Comparison of ENCODE assay signal across 12 cellular contexts in the genomic region with DNA sequence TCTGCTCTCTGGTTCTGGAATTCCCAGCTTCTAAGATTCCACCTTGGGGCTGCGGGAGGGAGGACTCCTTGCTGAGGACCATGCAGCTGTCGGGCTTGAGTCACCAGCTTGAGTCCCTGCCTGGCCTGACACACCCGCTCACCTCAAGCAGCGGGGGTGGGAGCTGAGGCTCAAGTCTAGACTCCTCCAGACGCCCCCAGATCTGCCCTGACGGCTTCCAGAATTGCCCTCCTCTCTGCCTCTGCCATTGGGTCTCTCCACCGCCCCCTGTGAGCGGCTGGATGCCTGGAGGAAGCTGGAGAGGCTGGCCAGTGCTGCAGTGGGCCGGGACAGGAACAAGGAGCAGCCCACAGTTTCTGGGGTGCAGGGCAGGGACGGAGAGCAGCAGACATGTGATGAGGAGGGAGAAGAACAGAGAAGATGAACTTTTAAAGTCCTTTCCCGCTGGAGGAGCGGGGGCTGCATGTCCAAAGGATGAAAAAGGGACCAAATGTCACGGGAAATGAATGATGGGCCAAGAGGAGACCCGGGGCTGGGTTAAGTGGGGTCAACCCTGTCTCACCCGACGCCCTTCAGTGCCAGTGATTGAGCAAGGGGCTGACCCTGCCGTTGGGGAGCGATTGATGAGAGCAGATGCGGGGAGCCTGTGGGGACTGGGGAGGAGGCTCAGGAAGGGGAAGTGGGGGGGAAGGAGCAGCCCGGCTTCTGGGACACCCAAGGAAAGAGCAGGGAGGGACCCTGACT. TPM values are rescaled to one million over a fixed set of nuclear protein-coding genes. Genes with fewer than 3 reads are reported as not detected.
DNase-seq lines count a peak whose midpoint lies in the region; ATAC-seq and TF ChIP-seq lines count a peak whose summit lies in the region.
"Had no signal": no experiment of that assay in that cellular context is flagged by ENCODE, and none has a peak within 500 bp of the region (broad histone marks: within the 10 kb centered on the region; RNA-seq: fewer than 3 reads in every experiment).

No MANE protein-coding gene starts in this region.

- H3K9me3 ChIP-seq in lower lobe of right lung: no peaks in the 10 kb centered on the region
- H3K9me3 ChIP-seq: mucosa of descending colon had no signal

- H3K4me3 ChIP-seq in lower lobe of right lung: no peak overlapping the region
- H3K4me3 ChIP-seq: mucosa of descending colon had no signal

- peak overlapping the region in 4 of 5 experiments; percentile 41 to 96 (median 84) for H3K27ac Mint-ChIP-seq in brain

- H3K27ac ChIP-seq in lower lobe of right lung: no peak overlapping the region

- H3K4me1 Mint-ChIP-seq in brain: peaks cover 65% of the 10 kb centered on the region

- DNase-seq in AG20443 (ENCODE audit: low spot score) (peak; percentile 31), HT-29 (ENCODE audit: low spot score) (peak; percentile 67), lower lobe of right lung (no peak), middle frontal gyrus (ENCODE audit: extremely low spot score, low spot score) (no peak), ureter (ENCODE audit: low spot score) (no peak)
- no peak for DNase-seq in activated T-cell treated with anti-CD3 and anti-CD28 coated beads, Interleukin-2, amount 50 U/mL, for 48 hours
- DNase-seq: effector CD4-positive, alpha-beta T cell; GF-D8; mucosa of descending colon; stimulated activated CD4-positive, alpha-beta T cell treated with anti-CD3 and anti-CD28 coated beads, Interleukin-4, amount 100 ng/mL, for 24 hours had no signal

- H3K4me1 ChIP-seq in lower lobe of right lung: peaks cover 23% of the 10 kb centered on the region

- no peaks in the 10 kb centered on the region for H3K36me3 ChIP-seq in lower lobe of right lung

- intact Hi-C loops in lower lobe of right lung (cut with DNase I): no loop called here

- H3K4me3 Mint-ChIP-seq in brain: peak overlapping the region in 4 of 5 experiments; percentile 41 to 72 (median 51)

- no peaks in the 10 kb centered on the region for H3K9me3 Mint-ChIP-seq in brain

- ATAC-seq in lower lobe of right lung (peak; percentile 10 to 34), GM21723 (IDR thresholded peaks at IDR 0.05; ENCODE audit: unreplicated experiment) (no peak)

- TF ChIP-seq CTCF in brain (conservative IDR thresholded peaks at IDR 0.05) (peak in 1 of 2 experiments; percentile 19), lower lobe of right lung (IDR thresholded peaks at IDR 0.05) (no peak)

- H3K36me3 Mint-ChIP-seq in brain: no peaks in the 10 kb centered on the region

- peaks cover 56% of the 10 kb centered on the region for H3K27me3 ChIP-seq in lower lobe of right lung (ENCODE audit: low read depth)

- H3K27me3 Mint-ChIP-seq in brain: peaks cover 4% of the 10 kb centered on the region

RNA-seq across cellular contexts. Expression of a gene that starts 13.5 kb away (rescaled TPM):
- total RNA-seq in HT-29 (2014; rRNA removed; shearing (Covaris generic)): 289 and 312 TPM in 2 replicates
- 10.5 TPM for polyA plus RNA-seq in brain (ENCODE audit: insufficient read depth, low read depth, low replicate concordance)
- total RNA-seq in lower lobe of right lung (2.1 TPM), ureter (229 TPM)

RNA-seq across cellular contexts. Expression of a gene that starts 14.6 kb away (rescaled TPM):
- 0.31 and 0.44 TPM in 2 replicates for total RNA-seq in HT-29 (2014; rRNA removed; shearing (Covaris generic))
- 12.7 TPM for polyA plus RNA-seq in brain (ENCODE audit: insufficient read depth, low read depth, low replicate concordance)
- total RNA-seq in lower lobe of right lung: 39.8 TPM
- total RNA-seq in ureter: 42.4 TPM

RNA-seq across cellular contexts. Expression of a gene that starts 36.4 kb away (rescaled TPM):
- total RNA-seq in HT-29 (2014; rRNA removed; shearing (Covaris generic)): 30.0 and 30.3 TPM in 2 replicates
- polyA plus RNA-seq in brain (ENCODE audit: insufficient read depth, low read depth, low replicate concordance): 46.8 TPM
- total RNA-seq in lower lobe of right lung (41.0 TPM), ureter (49.5 TPM)

RNA-seq across cellular contexts. Expression of a gene that starts 36.7 kb away (rescaled TPM):
- 30.8 and 33.2 TPM in 2 replicates for total RNA-seq in HT-29 (2014; rRNA removed; shearing (Covaris generic))
- polyA plus RNA-seq in brain (ENCODE audit: insufficient read depth, low read depth, low replicate concordance): 41.5 TPM
- total RNA-seq in lower lobe of right lung (22.6 TPM), ureter (42.7 TPM)

RNA-seq across cellular contexts. Expression of a gene that starts 49.1 kb away (rescaled TPM):
- total RNA-seq in HT-29 (2014; rRNA removed; shearing (Covaris generic)): 111 and 115 TPM in 2 replicates
- 111 TPM for polyA plus RNA-seq in brain (ENCODE audit: insufficient read depth, low read depth, low replicate concordance)
- total RNA-seq in lower lobe of right lung (43.7 TPM), ureter (91.6 TPM)

Comparison
In these comparisons a context has a peak if more than half of its experiments do, and no peak if none do; other contexts are left out.
1. DNase-seq: peak in AG20443 (single experiment) and HT-29 (single experiment); none in lower lobe of right lung (single experiment), middle frontal gyrus (single experiment), activated T-cell treated with anti-CD3 and anti-CD28 coated beads, Interleukin-2, amount 50 U/mL, for 48 hours (0 of 2) and ureter (single experiment).
2. RNA of a gene that starts 13.5 kb away (total RNA-seq): 289 to 312 TPM in HT-29 and 229 TPM in ureter (single experiment); 2.1 TPM in lower lobe of right lung (single experiment); every median in the first group is over 10 times any median in the second.
3. RNA of a gene that starts 14.6 kb away (total RNA-seq): 42.4 TPM in ureter (single experiment) and 39.8 TPM in lower lobe of right lung (single experiment); 0.31 to 0.44 TPM in HT-29; every median in the first group is over 10 times any median in the second.